Comparison of ENCODE assay signal across 20 cellular contexts in the genomic region with DNA sequence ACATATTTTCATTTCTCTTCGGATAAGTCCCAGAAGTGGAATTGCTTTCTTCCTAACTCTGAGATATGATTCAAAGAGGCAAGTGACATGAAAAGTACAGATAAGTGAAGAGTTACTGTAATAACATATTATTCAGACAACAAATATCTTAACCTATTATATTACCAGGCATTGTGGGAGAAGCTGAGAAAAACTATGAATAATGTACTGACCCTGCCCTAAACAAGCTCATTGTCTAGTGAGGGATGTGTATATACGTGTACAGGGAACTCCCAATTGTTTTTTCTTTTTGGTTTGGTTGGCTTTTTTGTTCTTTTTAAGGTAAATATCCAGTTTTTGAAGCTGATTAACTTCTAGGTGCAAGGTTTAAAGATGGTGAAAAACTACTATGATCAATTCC. TPM values are rescaled to one million over a fixed set of nuclear protein-coding genes. Genes with fewer than 3 reads are reported as not detected.
DNase-seq lines count a peak whose midpoint lies in the region; ATAC-seq and TF ChIP-seq lines count a peak whose summit lies in the region.
"Had no signal": no experiment of that assay in that cellular context is flagged by ENCODE, and none has a peak within 500 bp of the region (broad histone marks: within the 10 kb centered on the region; RNA-seq: fewer than 3 reads in every experiment).

No MANE protein-coding gene starts in this region.

- H2AFZ ChIP-seq in osteoblast (ENCODE audit: low read length) (no peak overlapping the region), trophoblast cell (ENCODE audit: insufficient read depth, low read length, poor library complexity) (no peak overlapping the region)

- H3K23ac ChIP-seq in trophoblast cell (ENCODE audit: low read length), result no peak overlapping the region

- no peaks in the 10 kb centered on the region for H3K9me3 ChIP-seq in left ventricle myocardium inferior (replicated peaks)
- no peaks in the 10 kb centered on the region for H3K9me3 ChIP-seq in right cardiac atrium (ENCODE audit: control insufficient read depth, low read length)
- no peaks in the 10 kb centered on the region for H3K9me3 ChIP-seq in osteoblast (ENCODE audit: low read depth, low read length)
- H3K9me3 ChIP-seq in trophoblast cell (ENCODE audit: insufficient read depth, low read depth, low read length), result no peaks in the 10 kb centered on the region
- no peaks in the 10 kb centered on the region for H3K9me3 ChIP-seq in colonic mucosa
- H3K9me3 ChIP-seq: MG63 had no signal

- no peak overlapping the region for H2BK5ac ChIP-seq in trophoblast cell (ENCODE audit: low read depth, low read length, poor library complexity)

- H3K4me1 ChIP-seq in left ventricle myocardium inferior, result peaks cover 87% of the 10 kb centered on the region
- peaks cover 10% of the 10 kb centered on the region for H3K4me1 ChIP-seq in right cardiac atrium (ENCODE audit: control insufficient read depth, insufficient read depth, low read length)
- no peaks in the 10 kb centered on the region for H3K4me1 ChIP-seq in osteoblast (ENCODE audit: insufficient read depth, low read length)
- H3K4me1 ChIP-seq in trophoblast cell (ENCODE audit: control insufficient read depth in 1 of 2, insufficient read depth in 2 of 2, low read length in 2 of 2), result peaks cover 0 to 3% of the 10 kb centered on the region in 2 experiments
- no peaks in the 10 kb centered on the region for H3K4me1 ChIP-seq in colonic mucosa

- 68% methylated on average over 2 of the region's 2 CpGs for WGBS in right cardiac atrium
- WGBS in trophoblast cell (ENCODE audit: extremely low coverage, insufficient coverage, insufficient read length), result no CpG with 5 or more reads among the region's 2 CpGs

- H2AK5ac ChIP-seq in trophoblast cell (ENCODE audit: low read length), result no peak overlapping the region

- H3K14ac ChIP-seq in trophoblast cell (ENCODE audit: low read length), result no peak overlapping the region

- H3K4me2 ChIP-seq in osteoblast (ENCODE audit: insufficient read depth, low read length) (no peak overlapping the region), trophoblast cell (ENCODE audit: low read length) (no peak overlapping the region)

- H3K4ac ChIP-seq in trophoblast cell (ENCODE audit: low read depth, low read length), result no peak overlapping the region

- ATAC-seq in right cardiac atrium, result no peak
- ATAC-seq: HCT116 had no signal

- TF ChIP-seq CTCF in left ventricle myocardium inferior (IDR thresholded peaks at IDR 0.05; ENCODE audit: borderline replicate concordance), result no peak
- no peak for TF ChIP-seq CTCF in cardiac fibroblast (IDR thresholded peaks at IDR 0.05; ENCODE audit: low read depth, low read length)
- TF ChIP-seq CTCF in osteoblast (IDR thresholded peaks at IDR 0.05; ENCODE audit: extremely low read depth, low read depth, low read length), result no peak
- TF ChIP-seq CTCF in colonic mucosa (IDR thresholded peaks at IDR 0.05), result no peak

- no peak overlapping the region for H3K4me3 ChIP-seq in left ventricle myocardium inferior
- H3K4me3 ChIP-seq in right cardiac atrium (ENCODE audit: low read length), result no peak overlapping the region
- H3K4me3 ChIP-seq in cardiac fibroblast (replicated peaks in 1 of 2; ENCODE audit: low read depth in 2 of 2, low read length in 2 of 2), result no peak overlapping the region
- H3K4me3 ChIP-seq in osteoblast (ENCODE audit: insufficient read depth, low read length), result no peak overlapping the region
- H3K4me3 ChIP-seq in trophoblast cell (ENCODE audit: low read depth, low read length), result no peak overlapping the region
- no peak overlapping the region for H3K4me3 ChIP-seq in colonic mucosa
- H3K4me3 ChIP-seq: MG63 had no signal

- H4K8ac ChIP-seq in trophoblast cell (ENCODE audit: low read depth, low read length), result no peak overlapping the region

- no peak overlapping the region for H4K91ac ChIP-seq in trophoblast cell (ENCODE audit: low read depth, low read length)

- no peaks in the 10 kb centered on the region for H3K36me3 ChIP-seq in left ventricle myocardium inferior
- no peaks in the 10 kb centered on the region for H3K36me3 ChIP-seq in osteoblast (ENCODE audit: insufficient read depth, low read length)
- H3K36me3 ChIP-seq in trophoblast cell (ENCODE audit: control insufficient read depth in 1 of 2, insufficient read depth in 2 of 2, low read length in 2 of 2), result no peaks in the 10 kb centered on the region
- H3K36me3 ChIP-seq in colonic mucosa, result no peaks in the 10 kb centered on the region

- H3K9ac ChIP-seq in trophoblast cell (ENCODE audit: low read length) (no peak overlapping the region), colonic mucosa (ENCODE audit: low read depth in 2 of 2, low read length in 2 of 2) (no peak overlapping the region)

- no peaks in the 10 kb centered on the region for H3K27me3 ChIP-seq in left ventricle myocardium inferior (ENCODE audit: low read depth)
- H3K27me3 ChIP-seq in right cardiac atrium (ENCODE audit: control insufficient read depth, insufficient read depth), result no peaks in the 10 kb centered on the region
- H3K27me3 ChIP-seq in osteoblast (ENCODE audit: insufficient read depth, low read length), result no peaks in the 10 kb centered on the region
- no peaks in the 10 kb centered on the region for H3K27me3 ChIP-seq in trophoblast cell (ENCODE audit: insufficient read depth, low read length)
- no peaks in the 10 kb centered on the region for H3K27me3 ChIP-seq in colonic mucosa
- H3K27me3 ChIP-seq: MG63 had no signal

- H2BK12ac ChIP-seq in trophoblast cell (ENCODE audit: low read length), result no peak overlapping the region

- H4K12ac ChIP-seq in trophoblast cell (ENCODE audit: low read depth, low read length), result no peak overlapping the region

- intact Hi-C loops in left ventricle myocardium inferior (cut with micrococcal nuclease), result no loop called here
- intact Hi-C loops in right cardiac atrium (cut with DNase I), result no loop called here
- intact Hi-C loops in colonic mucosa (cut with DNase I), result no loop called here

- no peaks in the 10 kb centered on the region for H3K79me1 ChIP-seq in trophoblast cell (ENCODE audit: low read length)

- no peak overlapping the region for H3K18ac ChIP-seq in trophoblast cell (ENCODE audit: low read length)

- H3K27ac ChIP-seq in left ventricle myocardium inferior (replicated peaks) (peak overlapping the region; percentile 1), right cardiac atrium (ENCODE audit: low read length) (no peak overlapping the region), osteoblast (ENCODE audit: low read depth, low read length) (no peak overlapping the region), trophoblast cell (ENCODE audit: low read depth, low read length) (no peak overlapping the region), colonic mucosa (no peak overlapping the region)
- H3K27ac ChIP-seq: RWPE1 had no signal

- H3K79me2 ChIP-seq in osteoblast (ENCODE audit: insufficient read depth, low read length) (peaks cover 98% of the 10 kb centered on the region), trophoblast cell (ENCODE audit: control insufficient read depth, insufficient read depth, low read length, poor library complexity) (peaks cover 5% of the 10 kb centered on the region)

- no peak for DNase-seq in left ventricle myocardium inferior
- DNase-seq in right cardiac atrium, result no peak
- DNase-seq in cardiac fibroblast (ENCODE audit: low read depth in 2 of 2), result peak; percentile 11 to 60
- DNase-seq in osteoblast (ENCODE audit: insufficient read length, low spot score, missing footprints), result peak; percentile 31
- no peak for DNase-seq in trophoblast cell
- DNase-seq in NCI-H69 (lab: John Stamatoyannopoulos, UW), result no peak
- DNase-seq in colonic mucosa, result no peak
- DNase-seq: CD4-positive, CD25-positive, alpha-beta regulatory T cell; EL; GF-D8; MG63; NCI-H1048; NCI-H1436; NCI-H187 treated with DMSO at 0.1 percent for 48 hours; NCI-H2227 treated with DMSO at 0.1 percent for 48 hours; NCI-H510A treated with DMSO at 0.1 percent for 48 hours; NCI-H774; NK-92 treated with Interleukin-12 subunit alpha and Interleukin-12 subunit beta, amount 100 ng/mL, for 24 hours had no signal

- peaks cover 48% of the 10 kb centered on the region for H4K20me1 ChIP-seq in osteoblast (ENCODE audit: insufficient read depth, low read length)

- no peak overlapping the region for H2BK120ac ChIP-seq in trophoblast cell (ENCODE audit: insufficient read depth, low read length, poor library complexity)

RNA-seq across cellular contexts. Expression of gene NCKAP1, which starts 26.5 kb away (rescaled TPM):
- total RNA-seq in left ventricle myocardium inferior, result 142 TPM
- 100 to 1,000 TPM; 131 to 158 (median 140) TPM for total RNA-seq in right cardiac atrium
- polyA plus RNA-seq in right cardiac atrium, result 63.0 TPM
- total RNA-seq in osteoblast, result 209 and 212 TPM in 2 replicates
- 100 and 102 TPM in 2 replicates for polyA plus RNA-seq in trophoblast cell (2013)
- total RNA-seq in colonic mucosa, result 100 to 1,000 TPM; 105 to 133 TPM

Comparison
In these comparisons a context has a peak if more than half of its experiments do, and no peak if none do; other contexts are left out.
1. DNase-seq: peak in cardiac fibroblast (2 of 2) and osteoblast (single experiment); none in left ventricle myocardium inferior (single experiment), right cardiac atrium (0 of 3), trophoblast cell (0 of 2), NCI-H69 (single experiment) and colonic mucosa (single experiment).